13 cellular contexts compared by ENCODE assay signal in the genomic region with DNA sequence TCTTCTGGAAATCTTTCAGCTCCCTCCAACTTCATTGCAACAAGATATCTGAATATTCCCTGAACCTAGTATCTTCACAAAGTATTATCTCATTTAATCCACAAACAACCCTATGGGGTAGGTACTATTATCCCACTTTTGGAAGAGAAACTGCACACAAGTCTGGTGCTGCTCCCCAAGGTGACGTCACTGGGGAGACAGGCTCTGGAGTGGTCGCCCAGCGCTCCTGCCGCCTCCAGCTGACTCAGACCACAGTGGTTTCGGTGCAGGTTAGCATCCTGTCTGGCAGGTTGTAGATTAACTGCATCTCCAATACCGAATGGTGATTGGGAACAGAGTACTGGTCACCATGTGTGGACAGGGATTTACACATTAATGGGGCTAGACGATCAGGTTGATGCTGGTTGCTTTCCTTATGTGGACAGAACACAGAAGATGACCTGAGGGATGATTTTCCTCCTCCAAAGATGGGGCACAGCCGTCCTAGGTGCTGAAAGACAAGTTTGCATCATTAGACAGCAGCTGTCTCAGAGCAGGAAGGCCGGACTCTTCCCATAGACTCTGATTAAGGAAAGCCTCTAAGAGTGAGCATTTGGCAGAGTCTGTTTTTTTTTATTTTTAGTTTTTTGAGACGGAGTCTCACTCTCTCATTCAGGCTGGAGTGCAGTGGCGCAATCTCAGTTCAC.
"Had no signal": no experiment of that assay in that cellular context is flagged by ENCODE, and none has a peak within 500 bp of the region (broad histone marks: within the 10 kb centered on the region; RNA-seq: fewer than 3 reads in every experiment).

No MANE protein-coding gene starts in this region.

- H3K4me3 Mint-ChIP-seq: activated naive CD4-positive, alpha-beta T cell treated with anti-CD3 and anti-CD28 coated beads, Interleukin-2, amount 10 ng/mL, durations not matched to agents 7 days and 5 days; effector memory CD8-positive, alpha-beta T cell; natural killer cell treated with Interleukin-12 subunit alpha and Interleukin-12 subunit beta and Interleukin-15 and Interleukin-18, amount 100 ng/mL, for 72 hours had no signal

- H3K27me3 Mint-ChIP-seq: activated naive CD4-positive, alpha-beta T cell treated with anti-CD3 and anti-CD28 coated beads, Interleukin-2, amount 10 ng/mL, durations not matched to agents 7 days and 5 days; effector memory CD8-positive, alpha-beta T cell; natural killer cell treated with Interleukin-12 subunit alpha and Interleukin-12 subunit beta and Interleukin-15 and Interleukin-18, amount 100 ng/mL, for 72 hours had no signal

- H3K4me1 Mint-ChIP-seq: activated naive CD4-positive, alpha-beta T cell treated with anti-CD3 and anti-CD28 coated beads, Interleukin-2, amount 10 ng/mL, durations not matched to agents 7 days and 5 days had no signal

- ATAC-seq: effector memory CD8-positive, alpha-beta T cell; natural killer cell treated with Interleukin-12 subunit alpha and Interleukin-12 subunit beta and Interleukin-15 and Interleukin-18, amount 100 ng/mL, for 72 hours; psoas muscle; stimulated activated naive CD8-positive, alpha-beta T cell treated with anti-CD3 and anti-CD28 coated beads, Interleukin-15, Interleukin-2, amounts not matched to agents 100 U/mL and 50 U/mL, for 24 hours had no signal

- DNase-seq: activated CD4-positive, alpha-beta T cell treated with anti-CD3 and anti-CD28 coated beads, Interleukin-2, amount 50 U/mL, for 1 hour; activated naive CD4-positive, alpha-beta T cell treated with anti-CD3 and anti-CD28 coated beads, Interleukin-2, amount 10 ng/mL, durations not matched to agents 7 days and 5 days; central memory CD4-positive, alpha-beta T cell; effector memory CD8-positive, alpha-beta T cell; mammary epithelial cell; nucleus accumbens; psoas muscle; stimulated activated CD4-positive, alpha-beta T cell treated with anti-CD3 and anti-CD28 coated beads, Interleukin-12 subunit alpha, Interleukin-12 subunit beta, amount 100 ng/mL, for 4 hours; stimulated activated CD4-positive, alpha-beta T cell treated with anti-CD3 and anti-CD28 coated beads, Interleukin-2, amount 100 ng/mL, for 48 hours; stimulated activated naive CD8-positive, alpha-beta T cell treated with anti-CD3 and anti-CD28 coated beads, Interleukin-15, Interleukin-2, amounts not matched to agents 100 U/mL and 50 U/mL, for 24 hours; T-helper 2 cell had no signal

- H3K27ac Mint-ChIP-seq: activated naive CD4-positive, alpha-beta T cell treated with anti-CD3 and anti-CD28 coated beads, Interleukin-2, amount 10 ng/mL, durations not matched to agents 7 days and 5 days; activated T-helper 2 cell treated with anti-CD3 and anti-CD28 coated beads, Interferon-gamma antibody, Interleukin-2, Interleukin-4, amounts not matched to agents 10 μg/mL and 5 μg/mL and 100 μg/mL, durations not matched to agents 14 hours and 24 hours and 36 hours; natural killer cell treated with Interleukin-12 subunit alpha and Interleukin-12 subunit beta and Interleukin-15 and Interleukin-18, amount 100 ng/mL, for 72 hours had no signal

- H3K9me3 Mint-ChIP-seq: activated naive CD4-positive, alpha-beta T cell treated with anti-CD3 and anti-CD28 coated beads, Interleukin-2, amount 10 ng/mL, durations not matched to agents 7 days and 5 days; activated T-helper 2 cell treated with anti-CD3 and anti-CD28 coated beads, Interferon-gamma antibody, Interleukin-2, Interleukin-4, amounts not matched to agents 10 μg/mL and 5 μg/mL and 100 μg/mL, durations not matched to agents 14 hours and 24 hours and 36 hours; effector memory CD8-positive, alpha-beta T cell; natural killer cell treated with Interleukin-12 subunit alpha and Interleukin-12 subunit beta and Interleukin-15 and Interleukin-18, amount 100 ng/mL, for 72 hours had no signal
